16 cellular contexts compared by ENCODE assay signal in genomic region chr16:4131621-4132020, GRCh38. TPM values are rescaled to one million over a fixed set of nuclear protein-coding genes. Genes with fewer than 3 reads are reported as not detected.
A peak's percentile ranks its signal among the peaks of the same experiment; 100 is the strongest.
DNase-seq lines count a peak whose midpoint lies in the region; ATAC-seq and TF ChIP-seq lines count a peak whose summit lies in the region.
"Had no signal": no experiment of that assay in that cellular context is flagged by ENCODE, and none has a peak within 500 bp of the region (broad histone marks: within the 10 kb centered on the region; RNA-seq: fewer than 3 reads in every experiment).

No MANE protein-coding gene starts in this region.

- H3K4me2 ChIP-seq in GM23338 (no peak overlapping the region), IMR-90 (ENCODE audit: low read depth, low read length) (no peak overlapping the region)

- H3K27me3 Mint-ChIP-seq in GM23338 (ENCODE audit: insufficient read depth, low read depth, poor library complexity) (peaks cover 11% of the 10 kb centered on the region), endodermal cell (ENCODE audit: insufficient read depth) (peaks cover 88% of the 10 kb centered on the region)
- H3K27me3 Mint-ChIP-seq in activated CD4-positive, alpha-beta T cell treated with anti-CD3 and anti-CD28 coated beads, Interleukin-2, amount 10 ng/mL, durations not matched to agents 7 days and 5 days = peaks cover 21% of the 10 kb centered on the region

- H4K91ac ChIP-seq in IMR-90 (ENCODE audit: insufficient read depth, low read depth, low read length) = no peak overlapping the region

- no peak overlapping the region for H3K18ac ChIP-seq in IMR-90 (ENCODE audit: low read depth, low read length)

- POLR2A ChIA-PET in IMR-90 (lab: Charles Lee; ENCODE audit: unreplicated experiment) = no interaction called here
- POLR2A ChIA-PET in activated CD4-positive, alpha-beta T cell treated with anti-CD3 and anti-CD28 coated beads, Interleukin-2, amount 10 ng/mL, durations not matched to agents 7 days and 5 days (lab: Charles Lee) = no interaction called here

- H3K27me3 ChIP-seq in GM23338 (ENCODE audit: insufficient read depth) (no peaks in the 10 kb centered on the region; the same call in 1 of the 2 replicates), IMR-90 (ENCODE audit: control insufficient read depth, insufficient read depth, low read length) (peaks cover 5% of the 10 kb centered on the region; the same call in 1 of the 2 replicates), endodermal cell (ENCODE audit: control insufficient read depth, insufficient read depth, low read length, poor library complexity, severe bottlenecking) (no peaks in the 10 kb centered on the region), prostate gland (replicated peaks; ENCODE audit: insufficient read depth) (no peaks in the 10 kb centered on the region), stomach (no peaks in the 10 kb centered on the region)

- 73% methylated on average over 5 of the region's 13 CpGs; no CpG with 5 or more reads in 1 of the 2 experiments for WGBS in IMR-90 (ENCODE audit: extremely low coverage in 2 of 2, insufficient read length in 1 of 2), 2 experiments
- 71 to 88% methylated on average over 9 to 13 of the region's 13 CpGs for WGBS in endodermal cell (ENCODE audit: insufficient coverage in 1 of 2, insufficient read length in 1 of 2), 2 experiments
- WGBS in prostate gland = 48% methylated on average over 13 of the region's 13 CpGs
- 66 to 76% (median 74%) methylated on average over 10 to 13 of the region's 13 CpGs for WGBS in stomach, 5 donors

- H3K9me3 Mint-ChIP-seq in GM23338 = no peaks in the 10 kb centered on the region; the same call in 2 of the 3 replicates
- H3K9me3 Mint-ChIP-seq in endodermal cell = no peaks in the 10 kb centered on the region
- H3K9me3 Mint-ChIP-seq in activated CD4-positive, alpha-beta T cell treated with anti-CD3 and anti-CD28 coated beads, Interleukin-2, amount 10 ng/mL, durations not matched to agents 7 days and 5 days = no peaks in the 10 kb centered on the region
- H3K9me3 Mint-ChIP-seq: CD4-positive, alpha-beta memory T cell; HFFc6 had no signal

- no peak overlapping the region for H3K4ac ChIP-seq in IMR-90 (ENCODE audit: low read depth, low read length)

- H3K4me1 Mint-ChIP-seq in GM23338 = peaks cover 20% of the 10 kb centered on the region
- H3K4me1 Mint-ChIP-seq in endodermal cell = peaks cover 23% of the 10 kb centered on the region
- H3K4me1 Mint-ChIP-seq in activated CD4-positive, alpha-beta T cell treated with anti-CD3 and anti-CD28 coated beads, Interleukin-2, amount 10 ng/mL, durations not matched to agents 7 days and 5 days = no peaks in the 10 kb centered on the region

- H3K79me1 ChIP-seq in IMR-90 (ENCODE audit: low read depth in 1 of 2, low read length in 2 of 2) = no peaks in the 10 kb centered on the region

- no peak for TF ChIP-seq RAD21 in IMR-90 (IDR thresholded peaks at IDR 0.05; ENCODE audit: low read length)

- no peak overlapping the region for H3K56ac ChIP-seq in IMR-90 (ENCODE audit: extremely low read depth, insufficient read depth, low read length)

- no peaks in the 10 kb centered on the region for H3K36me3 Mint-ChIP-seq in GM23338 (ENCODE audit: low read depth)
- no peaks in the 10 kb centered on the region for H3K36me3 Mint-ChIP-seq in endodermal cell (ENCODE audit: low read depth)
- H3K36me3 Mint-ChIP-seq in activated CD4-positive, alpha-beta T cell treated with anti-CD3 and anti-CD28 coated beads, Interleukin-2, amount 10 ng/mL, durations not matched to agents 7 days and 5 days (ENCODE audit: low read depth) = no peaks in the 10 kb centered on the region
- H3K36me3 Mint-ChIP-seq: CD4-positive, alpha-beta memory T cell had no signal

- dilution Hi-C loops in IMR-90 (cut with HindIII; ENCODE audit: low sequenced_read_pairs, unreplicated experiment) = no loop called here

- H3K27ac Mint-ChIP-seq in GM23338 = no peak overlapping the region
- no peak overlapping the region for H3K27ac Mint-ChIP-seq in endodermal cell
- H3K27ac Mint-ChIP-seq in activated CD4-positive, alpha-beta T cell treated with anti-CD3 and anti-CD28 coated beads, Interleukin-2, amount 10 ng/mL, durations not matched to agents 7 days and 5 days = no peak overlapping the region
- H3K27ac Mint-ChIP-seq: CD4-positive, alpha-beta memory T cell; HFFc6 had no signal

- in situ Hi-C loops in IMR-90 (cut with MboI; ENCODE audit: low sequenced_read_pairs) = no loop called here

- H3K9me1 ChIP-seq in IMR-90 (ENCODE audit: insufficient read depth, low read length) = no peaks in the 10 kb centered on the region

- H3K4me1 ChIP-seq in GM23338 (ENCODE audit: insufficient read depth) = no peaks in the 10 kb centered on the region
- H3K4me1 ChIP-seq in IMR-90 (ENCODE audit: control insufficient read depth, insufficient read depth, low read length) = no peaks in the 10 kb centered on the region
- H3K4me1 ChIP-seq in endodermal cell (ENCODE audit: control insufficient read depth, insufficient read depth, low read length) = peaks cover 4% of the 10 kb centered on the region
- no peaks in the 10 kb centered on the region for H3K4me1 ChIP-seq in prostate gland (replicated peaks)
- H3K4me1 ChIP-seq in stomach = peaks cover 0 to 6% (median 0%) of the 10 kb centered on the region in 4 donors

- H2AFZ ChIP-seq in GM23338 (no peak overlapping the region), IMR-90 (replicated peaks; ENCODE audit: low read length, poor library complexity) (peak overlapping the region; percentile 58)
- H2AFZ ChIP-seq: GM23248 had no signal

- BruUV-seq in IMR-90 (replicated peaks; lab: Mats Ljungman, UMichigan) = no TSS peak

- no peaks in the 10 kb centered on the region for H4K20me1 ChIP-seq in GM23338 (replicated peaks; ENCODE audit: insufficient read depth)
- no peaks in the 10 kb centered on the region for H4K20me1 ChIP-seq in IMR-90 (ENCODE audit: insufficient read depth, low read length)

- intact Hi-C loops in IMR-90 (cut with micrococcal nuclease) (no loop called here), prostate gland (cut with DNase I) (no loop called here), stomach (cut with DNase I; ENCODE audit: low total_unique reads) (no loop called here)

- H2AK5ac ChIP-seq in IMR-90 (ENCODE audit: low read depth, low read length) = no peak overlapping the region

- no peak overlapping the region for H2BK5ac ChIP-seq in IMR-90 (ENCODE audit: low read depth, low read length, poor library complexity, severe bottlenecking)

- H4K5ac ChIP-seq in IMR-90 (ENCODE audit: low read depth, low read length) = no peak overlapping the region

- H3K9me2 ChIP-seq in GM23338 (ENCODE audit: insufficient read depth) = peaks cover 7% of the 10 kb centered on the region; the same call in 1 of the 2 replicates

- H3K27ac ChIP-seq in GM23338 (ENCODE audit: low read depth) = no peak overlapping the region
- H3K27ac ChIP-seq in IMR-90 (ENCODE audit: insufficient read depth, low read length) = no peak overlapping the region
- no peak overlapping the region for H3K27ac ChIP-seq in endodermal cell (ENCODE audit: low read depth, low read length)
- no peak overlapping the region for H3K27ac ChIP-seq in prostate gland
- no peak overlapping the region for H3K27ac ChIP-seq in stomach
- H3K27ac ChIP-seq: GM23248 had no signal

- H3K36me3 ChIP-seq in GM23338 (ENCODE audit: insufficient read depth) = no peaks in the 10 kb centered on the region
- H3K36me3 ChIP-seq in IMR-90 (ENCODE audit: control insufficient read depth, insufficient read depth, low read length) = no peaks in the 10 kb centered on the region
- no peaks in the 10 kb centered on the region for H3K36me3 ChIP-seq in endodermal cell (ENCODE audit: control insufficient read depth, insufficient read depth, low read length)
- no peaks in the 10 kb centered on the region for H3K36me3 ChIP-seq in prostate gland
- H3K36me3 ChIP-seq in stomach = no peaks in the 10 kb centered on the region
- H3K36me3 ChIP-seq: HAP-1 had no signal

- H3K9ac ChIP-seq in IMR-90 (ENCODE audit: low read depth, low read length) (no peak overlapping the region), endodermal cell (ENCODE audit: extremely low read depth, low read length, poor library complexity, severe bottlenecking) (no peak overlapping the region)
- H3K9ac ChIP-seq: GM23248 had no signal

- H2BK15ac ChIP-seq in IMR-90 (ENCODE audit: low read depth, low read length) = no peak overlapping the region

- no peak overlapping the region for H3K4me3 ChIP-seq in GM23338
- no peak overlapping the region for H3K4me3 ChIP-seq in IMR-90 (ENCODE audit: insufficient read depth, low read depth, low read length)
- H3K4me3 ChIP-seq in endodermal cell (ENCODE audit: low read length) = no peak overlapping the region
- H3K4me3 ChIP-seq in prostate gland = no peak overlapping the region
- H3K4me3 ChIP-seq in stomach = no peak overlapping the region
- H3K4me3 ChIP-seq: GM12878, GM23248, HAP-1 had no signal

- no peak overlapping the region for H2AK9ac ChIP-seq in IMR-90 (replicated peaks; ENCODE audit: low read depth, low read length, poor library complexity)

- H3K4me3 Mint-ChIP-seq in GM23338 (no peak overlapping the region), endodermal cell (no peak overlapping the region)
- no peak overlapping the region for H3K4me3 Mint-ChIP-seq in activated CD4-positive, alpha-beta T cell treated with anti-CD3 and anti-CD28 coated beads, Interleukin-2, amount 10 ng/mL, durations not matched to agents 7 days and 5 days
- H3K4me3 Mint-ChIP-seq: CD4-positive, alpha-beta memory T cell; HFFc6 had no signal

- no peak for TF ChIP-seq CTCF in GM23338 (conservative IDR thresholded peaks at IDR 0.05; ENCODE audit: low read depth in 2 of 2)
- TF ChIP-seq CTCF in IMR-90 (conservative IDR thresholded peaks at IDR 0.05; ENCODE audit: low read depth, low read length) = no peak
- TF ChIP-seq CTCF in endodermal cell (conservative IDR thresholded peaks at IDR 0.05) = no peak
- no peak for TF ChIP-seq CTCF in prostate gland (IDR thresholded peaks at IDR 0.05)
- no peak for TF ChIP-seq CTCF in stomach (IDR thresholded peaks at IDR 0.05)

- no peaks in the 10 kb centered on the region for H3F3A ChIP-seq in GM23338 (replicated peaks; ENCODE audit: low read depth)

- no peak overlapping the region for H2BK120ac ChIP-seq in IMR-90 (ENCODE audit: low read depth, low read length)

- DNase-seq in GM23338 (ENCODE audit: low spot score) = no peak
- no peak for DNase-seq in IMR-90
- peak; percentile 57 for DNase-seq in endodermal cell
- DNase-seq in prostate gland (ENCODE audit: low spot score) = no peak
- no peak for DNase-seq in activated CD4-positive, alpha-beta T cell treated with anti-CD3 and anti-CD28 coated beads, Interleukin-2, amount 10 ng/mL, durations not matched to agents 7 days and 5 days
- no peak for DNase-seq in stomach
- DNase-seq: C1 segment of cervical spinal cord; CD4-positive, alpha-beta memory T cell; COR-L47; DMS153; DND-41; GDM1; GM23248; HFFc6 had no signal

- ATAC-seq in GM23338 (peak; percentile 15; the same call in 2 of the 3 replicates), IMR-90 (ENCODE audit: low read depth) (no peak)
- ATAC-seq: GM12878 had no signal

- H3K14ac ChIP-seq in IMR-90 (replicated peaks; ENCODE audit: low read depth, low read length) = no peak overlapping the region

- H3K79me2 ChIP-seq in GM23338 (replicated peaks; ENCODE audit: insufficient read depth) = no peaks in the 10 kb centered on the region

- no peak overlapping the region for H4K8ac ChIP-seq in IMR-90 (ENCODE audit: low read depth in 2 of 2, low read length in 2 of 2)

- no peak for TF ChIP-seq EP300 in stomach (IDR thresholded peaks at IDR 0.05)

- CTCF ChIA-PET in IMR-90 (lab: Yijun Ruan, JAX) = no interaction called here
- CTCF ChIA-PET in activated CD4-positive, alpha-beta T cell treated with anti-CD3 and anti-CD28 coated beads, Interleukin-2, amount 10 ng/mL, durations not matched to agents 7 days and 5 days (lab: Charles Lee) = no interaction called here

- no peak overlapping the region for H2BK20ac ChIP-seq in IMR-90 (ENCODE audit: low read depth, low read length)

- TF ChIP-seq POLR2A in IMR-90 (IDR thresholded peaks at IDR 0.05; ENCODE audit: low read depth, low read length) = no peak
- TF ChIP-seq POLR2A in prostate gland (IDR thresholded peaks at IDR 0.05) = no peak
- TF ChIP-seq POLR2A in stomach (IDR thresholded peaks at IDR 0.05) = no peak

- no peak overlapping the region for H3K23ac ChIP-seq in IMR-90 (ENCODE audit: low read depth, low read length)

- H3K9me3 ChIP-seq in IMR-90 (ENCODE audit: control insufficient read depth, insufficient read depth, low read length) (no peaks in the 10 kb centered on the region; the same call in 1 of the 2 replicates), endodermal cell (ENCODE audit: control insufficient read depth, low read length) (no peaks in the 10 kb centered on the region), prostate gland (no peaks in the 10 kb centered on the region), stomach (no peaks in the 10 kb centered on the region)
- H3K9me3 ChIP-seq: HAP-1 had no signal

RNA-seq across cellular contexts. Expression of gene ADCY9, which starts 15.4 kb away (rescaled TPM):
- 18.3 and 21.0 TPM in 2 replicates for total RNA-seq in GM23338 (2014; rRNA removed; shearing (Covaris generic))
- polyA plus RNA-seq in GM23338 (2016; fragmentation: Nextera tagmentation; extraction: Ambion mirVana) = 1.8 and 2.2 TPM in 2 replicates
- 5.4 and 5.6 TPM in 2 replicates for total RNA-seq in IMR-90 (2012; rRNA removed)
- polyA plus RNA-seq in IMR-90 (2012; rRNA removed) = 12.5 and 13.5 TPM in 2 replicates
- 7.6 and 15.1 TPM in 2 replicates for polyA plus RNA-seq in IMR-90 (2012; cell fraction: cytosol; rRNA removed)
- 16.3 and 19.4 TPM in 2 replicates for polyA plus RNA-seq in IMR-90 (2012; cell fraction: nucleus; rRNA removed; ENCODE audit: low replicate concordance)
- total RNA-seq in endodermal cell = 1 to 10 TPM; 1.2 to 3.3 TPM
- polyA plus RNA-seq in endodermal cell (2013, experiment 1 of 2) = 4.6 TPM
- polyA plus RNA-seq in endodermal cell (2013, experiment 2 of 2) = 4.6 TPM
- 10 to 100 TPM in 1 of 2 donors, 1 to 10 TPM in 1; 7.2 to 58.3 TPM for total RNA-seq in prostate gland
- 10 to 100 TPM; 10.4 to 12.4 TPM for total RNA-seq in activated CD4-positive, alpha-beta T cell treated with anti-CD3 and anti-CD28 coated beads, Interleukin-2, amount 10 ng/mL, durations not matched to agents 7 days and 5 days
- total RNA-seq in stomach = 10 to 100 TPM; 12.1 to 55.0 (median 15.8) TPM
- polyA plus RNA-seq in stomach = 1 to 10 TPM; 1.7 to 2.7 (median 2.5) TPM
